Comparison of ENCODE assay signal across 20 cellular contexts in genomic region chr13:113822956-113823744, GRCh38. TPM values are rescaled to one million over a fixed set of nuclear protein-coding genes. Genes with fewer than 3 reads are reported as not detected.
DNase-seq lines count a peak whose midpoint lies in the region; ATAC-seq and TF ChIP-seq lines count a peak whose summit lies in the region.
"Had no signal": no experiment of that assay in that cellular context is flagged by ENCODE, and none has a peak within 500 bp of the region (broad histone marks: within the 10 kb centered on the region; RNA-seq: fewer than 3 reads in every experiment).

No MANE protein-coding gene starts in this region.

- no peak for TF ChIP-seq POLR2A in vagina (IDR thresholded peaks at IDR 0.05)

- no peak overlapping the region for H3K4me3 Mint-ChIP-seq in endodermal cell
- no peak overlapping the region for H3K4me3 Mint-ChIP-seq in neural progenitor cell
- H3K4me3 Mint-ChIP-seq: CD4-positive, alpha-beta memory T cell; GM23338 had no signal

- H3K4me1 Mint-ChIP-seq in endodermal cell: peaks cover 3% of the 10 kb centered on the region
- H3K4me1 Mint-ChIP-seq in neural progenitor cell: peaks cover 13% of the 10 kb centered on the region
- H3K4me1 Mint-ChIP-seq: GM23338 had no signal

- no peak for TF ChIP-seq CTCF in right atrium auricular region (IDR thresholded peaks at IDR 0.05)
- TF ChIP-seq CTCF in endodermal cell (conservative IDR thresholded peaks at IDR 0.05): no peak
- no peak for TF ChIP-seq CTCF in neural progenitor cell (IDR thresholded peaks at IDR 0.05)
- no peak for TF ChIP-seq CTCF in vagina (IDR thresholded peaks at IDR 0.05)

- H3K36me3 Mint-ChIP-seq in endodermal cell (ENCODE audit: low read depth) (peaks cover 34% of the 10 kb centered on the region), neural progenitor cell (peaks cover 12% of the 10 kb centered on the region)

- no peaks in the 10 kb centered on the region for H3K79me2 ChIP-seq in neural progenitor cell (ENCODE audit: low read depth)

- peak overlapping the region in 1 of 2 donors; percentile 85 for H3K27ac ChIP-seq in right atrium auricular region
- peak overlapping the region; percentile 44 for H3K27ac ChIP-seq in endodermal cell (ENCODE audit: low read depth, low read length)
- H3K27ac ChIP-seq in neural progenitor cell: no peak overlapping the region
- peak overlapping the region; percentile 93 for H3K27ac ChIP-seq in vagina
- H3K27ac ChIP-seq: BLaER1, Peyer's patch had no signal

- peak; percentile 29 for DNase-seq in left ventricle myocardium superior
- no peak for DNase-seq in right atrium auricular region (ENCODE audit: low spot score)
- no peak for DNase-seq in endodermal cell
- DNase-seq in neural progenitor cell (ENCODE audit: low spot score): no peak
- no peak for DNase-seq in vagina (ENCODE audit: extremely low spot score in 2 of 2)
- no peak for DNase-seq in NCI-H526 (lab: John Stamatoyannopoulos, UW)
- DNase-seq: CD4-positive, alpha-beta memory T cell; DMS153; GDM1; KG1; MV-4-11; NCI-H1694 treated with DMSO at 0.1 percent for 48 hours; NCI-H748 treated with DMSO at 0.1 percent for 48 hours; NK-92 treated with Interleukin-12 subunit alpha and Interleukin-12 subunit beta, amount 100 ng/mL, for 24 hours; Peyer's patch; SIG-M5 had no signal

- H3K4me2 ChIP-seq in neural progenitor cell: no peak overlapping the region
- H3K4me2 ChIP-seq: BLaER1, GM23338 had no signal

- ATAC-seq in left ventricle myocardium superior (no peak), GM18861 (IDR thresholded peaks at IDR 0.05; ENCODE audit: unreplicated experiment) (no peak), GM21515 (IDR thresholded peaks at IDR 0.05; ENCODE audit: unreplicated experiment) (no peak)
- ATAC-seq: GM23338 had no signal

- 93 to 94% methylated on average over 39 to 45 of the region's 45 CpGs for WGBS in endodermal cell (ENCODE audit: insufficient coverage in 1 of 2, insufficient read length in 1 of 2), 2 experiments

- no peaks in the 10 kb centered on the region for H3K27me3 ChIP-seq in right atrium auricular region
- H3K27me3 ChIP-seq in endodermal cell (ENCODE audit: control insufficient read depth, insufficient read depth, low read length, poor library complexity, severe bottlenecking): no peaks in the 10 kb centered on the region
- H3K27me3 ChIP-seq in neural progenitor cell: no peaks in the 10 kb centered on the region
- no peaks in the 10 kb centered on the region for H3K27me3 ChIP-seq in vagina
- H3K27me3 ChIP-seq: BLaER1, Peyer's patch had no signal

- H2AFZ ChIP-seq in neural progenitor cell (replicated peaks): no peak overlapping the region
- H2AFZ ChIP-seq: GM23338 had no signal

- no peaks in the 10 kb centered on the region for H4K20me1 ChIP-seq in neural progenitor cell (ENCODE audit: low read depth)

- H3K27me3 Mint-ChIP-seq in endodermal cell (ENCODE audit: insufficient read depth) (no peaks in the 10 kb centered on the region), neural progenitor cell (ENCODE audit: insufficient read depth, low read depth) (peaks cover 2% of the 10 kb centered on the region)
- H3K27me3 Mint-ChIP-seq: CD4-positive, alpha-beta memory T cell had no signal

- H3K36me3 ChIP-seq in right atrium auricular region (peaks cover 44% of the 10 kb centered on the region), endodermal cell (ENCODE audit: control insufficient read depth, insufficient read depth, low read length) (peaks cover 3% of the 10 kb centered on the region), neural progenitor cell (no peaks in the 10 kb centered on the region), vagina (peaks cover 0 to 45% of the 10 kb centered on the region in 2 donors)

- no peak overlapping the region for H3K4me3 ChIP-seq in right atrium auricular region
- H3K4me3 ChIP-seq in endodermal cell (ENCODE audit: low read length): no peak overlapping the region
- H3K4me3 ChIP-seq in neural progenitor cell: no peak overlapping the region
- H3K4me3 ChIP-seq in vagina: no peak overlapping the region
- H3K4me3 ChIP-seq: BLaER1, GM23338, Peyer's patch had no signal

- H3K9me3 Mint-ChIP-seq in endodermal cell: no peaks in the 10 kb centered on the region
- no peaks in the 10 kb centered on the region for H3K9me3 Mint-ChIP-seq in neural progenitor cell
- H3K9me3 Mint-ChIP-seq: CD4-positive, alpha-beta memory T cell had no signal

- peak overlapping the region; percentile 66 for H3K27ac Mint-ChIP-seq in endodermal cell
- peak overlapping the region; percentile 61 for H3K27ac Mint-ChIP-seq in neural progenitor cell
- H3K27ac Mint-ChIP-seq: CD4-positive, alpha-beta memory T cell; GM23338 had no signal

- H3F3A ChIP-seq in neural progenitor cell (ENCODE audit: low read depth): no peaks in the 10 kb centered on the region

- intact Hi-C loops in left ventricle myocardium superior (cut with micrococcal nuclease): no loop called here
- intact Hi-C loops in vagina (cut with DNase I): loop anchor here (5.0 kb wide), 1 partner anchor 104 kb away; no protein-coding TSS in a partner anchor

- H3K9me3 ChIP-seq in right atrium auricular region (no peaks in the 10 kb centered on the region), endodermal cell (ENCODE audit: control insufficient read depth, low read length) (no peaks in the 10 kb centered on the region), neural progenitor cell (ENCODE audit: low read depth) (no peaks in the 10 kb centered on the region), vagina (no peaks in the 10 kb centered on the region)
- H3K9me3 ChIP-seq: Peyer's patch had no signal

- H3K4me1 ChIP-seq in right atrium auricular region: peaks cover 0 to 43% of the 10 kb centered on the region in 2 donors
- no peaks in the 10 kb centered on the region for H3K4me1 ChIP-seq in endodermal cell (ENCODE audit: control insufficient read depth, insufficient read depth, low read length)
- H3K4me1 ChIP-seq in neural progenitor cell: no peaks in the 10 kb centered on the region
- peaks cover 45% of the 10 kb centered on the region for H3K4me1 ChIP-seq in vagina

- H3K9ac ChIP-seq in endodermal cell (ENCODE audit: extremely low read depth, low read length, poor library complexity, severe bottlenecking) (no peak overlapping the region), neural progenitor cell (no peak overlapping the region)
- H3K9ac ChIP-seq: BLaER1 had no signal

RNA-seq across cellular contexts. Expression of gene GAS6, which starts 40.7 kb away (rescaled TPM):
- total RNA-seq in left ventricle myocardium superior (210 TPM), right atrium auricular region (100 to 1,000 TPM; 206 to 254 TPM), endodermal cell (10 to 100 TPM; 45.7 to 49.6 TPM), neural progenitor cell (ENCODE audit: low replicate concordance) (12.8 and 31.7 TPM in 2 replicates), vagina (215 TPM)
- 24.8 TPM for polyA plus RNA-seq in endodermal cell (2013, experiment 1 of 2)
- 23.0 TPM for polyA plus RNA-seq in endodermal cell (2013, experiment 2 of 2)
